17 cellular contexts compared by ENCODE assay signal in the genomic region with DNA sequence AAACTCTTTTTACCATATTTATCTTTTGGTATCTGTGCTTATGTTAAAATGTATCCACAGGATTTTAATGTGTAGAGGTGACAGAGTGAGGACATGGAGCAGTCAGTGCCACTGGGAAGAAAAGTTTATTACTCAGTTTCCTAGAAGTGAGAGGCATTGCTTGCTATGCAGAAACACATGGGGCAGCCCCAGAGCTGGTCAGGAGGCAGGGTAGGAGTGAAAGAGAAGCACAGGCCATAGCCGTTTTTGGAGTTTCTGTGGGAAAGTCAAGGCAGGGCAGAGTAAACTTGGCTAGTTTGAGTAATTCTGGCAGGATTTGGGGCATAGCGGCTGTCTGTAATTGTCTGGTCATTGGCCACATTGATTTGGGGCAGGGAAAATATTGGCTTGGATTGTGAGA.
DNase-seq lines count a peak whose midpoint lies in the region; TF ChIP-seq lines count a peak whose summit lies in the region.
"Had no signal": no experiment of that assay in that cellular context is flagged by ENCODE, and none has a peak within 500 bp of the region (broad histone marks: within the 10 kb centered on the region; RNA-seq: fewer than 3 reads in every experiment).

No MANE protein-coding gene starts in this region.

- H3K27me3 ChIP-seq in HUES64 (ENCODE audit: insufficient read depth, low read length): no peaks in the 10 kb centered on the region

- WGBS in HUES64: 94% methylated on average over 2 of the region's 2 CpGs

- no peak for DNase-seq in activated CD4-positive, alpha-beta T cell treated with anti-CD3 and anti-CD28 coated beads, Interleukin-2, amount 10 ng/mL, durations not matched to agents 24 days and 14 days
- no peak for DNase-seq in activated CD4-positive, alpha-beta T cell treated with anti-CD3 and anti-CD28 coated beads, Interleukin-2, amount 50 U/mL, for 48 hours
- DNase-seq in chondrocyte (ENCODE audit: low spot score): no peak
- DNase-seq in nephron progenitor cell: no peak
- DNase-seq in NCI-H1930 (lab: John Stamatoyannopoulos, UW): no peak
- no peak for DNase-seq in NAMALWA (ENCODE audit: low spot score)
- DNase-seq in COR-L47 (lab: John Stamatoyannopoulos, UW): no peak
- DNase-seq: activated effector memory CD4-positive, alpha-beta T cell treated with anti-CD3 and anti-CD28 coated beads, Interleukin-2, amount 50 U/mL, for 16 hours; HFFc6; hippocampal formation; KBM-7; left cardiac atrium; NCI-H1105 treated with DMSO at 0.1 percent for 48 hours; NCI-H2171 treated with DMSO at 0.1 percent for 48 hours; stimulated activated naive CD4-positive, alpha-beta T cell had no signal

- no peaks in the 10 kb centered on the region for H3K4me1 ChIP-seq in HUES64 (ENCODE audit: insufficient read depth, low read length)

- H3K27me3 Mint-ChIP-seq in activated CD4-positive, alpha-beta T cell treated with anti-CD3 and anti-CD28 coated beads, Interleukin-2, amount 10 ng/mL, durations not matched to agents 24 days and 14 days: no peaks in the 10 kb centered on the region
- H3K27me3 Mint-ChIP-seq in chondrocyte (ENCODE audit: low read depth) (peaks cover 4% of the 10 kb centered on the region), nephron progenitor cell (ENCODE audit: low read depth, poor library complexity) (no peaks in the 10 kb centered on the region)

- peaks cover 2% of the 10 kb centered on the region for H3K36me3 Mint-ChIP-seq in activated CD4-positive, alpha-beta T cell treated with anti-CD3 and anti-CD28 coated beads, Interleukin-2, amount 10 ng/mL, durations not matched to agents 24 days and 14 days (ENCODE audit: low read depth)
- H3K36me3 Mint-ChIP-seq in chondrocyte (ENCODE audit: low read depth) (peaks cover 2% of the 10 kb centered on the region), nephron progenitor cell (ENCODE audit: low read depth) (peaks cover 17% of the 10 kb centered on the region)

- peak overlapping the region; percentile 80 for H3K4me3 Mint-ChIP-seq in activated CD4-positive, alpha-beta T cell treated with anti-CD3 and anti-CD28 coated beads, Interleukin-2, amount 10 ng/mL, durations not matched to agents 24 days and 14 days
- H3K4me3 Mint-ChIP-seq in chondrocyte (ENCODE audit: unreplicated experiment) (peak overlapping the region; percentile 45), nephron progenitor cell (peak overlapping the region; percentile 87)
- H3K4me3 Mint-ChIP-seq: HFFc6 had no signal

- intact Hi-C loops in activated CD4-positive, alpha-beta T cell treated with anti-CD3 and anti-CD28 coated beads, Interleukin-2, amount 10 ng/mL, durations not matched to agents 24 days and 14 days (cut with micrococcal nuclease): loop anchor here (2.0 kb wide), 1 partner anchor 19 kb away; no protein-coding TSS in a partner anchor

- H3K36me3 ChIP-seq in HUES64 (ENCODE audit: insufficient read depth, low read length): no peaks in the 10 kb centered on the region

- H3K27ac ChIP-seq in HUES64 (ENCODE audit: low read depth, low read length): no peak overlapping the region
- H3K27ac ChIP-seq: skin epidermis had no signal

- H3K27ac Mint-ChIP-seq in activated CD4-positive, alpha-beta T cell treated with anti-CD3 and anti-CD28 coated beads, Interleukin-2, amount 10 ng/mL, durations not matched to agents 24 days and 14 days: peak overlapping the region; percentile 56
- H3K27ac Mint-ChIP-seq in chondrocyte (ENCODE audit: unreplicated experiment) (no peak overlapping the region), nephron progenitor cell (no peak overlapping the region)
- H3K27ac Mint-ChIP-seq: HFFc6 had no signal

- peaks cover 2% of the 10 kb centered on the region; the same call in 1 of the 2 replicates for H3K9me3 ChIP-seq in HUES64 (ENCODE audit: insufficient read depth, low read depth, low read length)

- H3K4me1 Mint-ChIP-seq in activated CD4-positive, alpha-beta T cell treated with anti-CD3 and anti-CD28 coated beads, Interleukin-2, amount 10 ng/mL, durations not matched to agents 24 days and 14 days: peaks cover 15% of the 10 kb centered on the region
- peaks cover 27% of the 10 kb centered on the region for H3K4me1 Mint-ChIP-seq in chondrocyte (ENCODE audit: low read depth)
- peaks cover 39% of the 10 kb centered on the region for H3K4me1 Mint-ChIP-seq in nephron progenitor cell

- peak overlapping the region; percentile 61 for H3K4me3 ChIP-seq in HUES64 (ENCODE audit: low read length)
- H3K4me3 ChIP-seq: skin epidermis had no signal

- peaks cover 4% of the 10 kb centered on the region for H3K9me3 Mint-ChIP-seq in activated CD4-positive, alpha-beta T cell treated with anti-CD3 and anti-CD28 coated beads, Interleukin-2, amount 10 ng/mL, durations not matched to agents 24 days and 14 days
- H3K9me3 Mint-ChIP-seq in chondrocyte (ENCODE audit: low read depth) (peaks cover 15% of the 10 kb centered on the region), nephron progenitor cell (peaks cover 32% of the 10 kb centered on the region)

- H3K9ac ChIP-seq in HUES64 (ENCODE audit: low read depth, low read length): no peak overlapping the region

- TF ChIP-seq CTCF in chondrocyte (IDR thresholded peaks at IDR 0.05) (no peak), nephron progenitor cell (IDR thresholded peaks at IDR 0.05) (no peak)
